Comparison of ENCODE assay signal across 1 cellular context in genomic region chr6:31493875-31494694, GRCh38.
TF ChIP-seq lines count a peak whose summit lies in the region.

No MANE protein-coding gene starts in this region.

TF ChIP-seq in K562, 482 proteins besides CTCF, POLR2A, EP300 and RAD21 (continued from another document and continues in another):
- TF ChIP-seq RREB1 (CRISPR knock-in tag; IDR thresholded peaks at IDR 0.05) (no peak), ZNF274 (IDR thresholded peaks at IDR 0.05; ENCODE audit: borderline replicate concordance, low read depth, low read length) (no peak), MYC (IDR thresholded peaks at IDR 0.05; ENCODE audit: low read depth, low read length) (peak; percentile 75), MYC (CRISPR knock-in tag; IDR thresholded peaks at IDR 0.05; ENCODE audit: borderline replicate concordance, low read depth) (peak; percentile 17; the same call in 1 of the 2 replicates), RBM14 (IDR thresholded peaks at IDR 0.05; ENCODE audit: borderline replicate concordance, insufficient read depth, low read depth, low read length) (no peak), FIP1L1 (IDR thresholded peaks at IDR 0.05; ENCODE audit: low read depth, low read length, poor library complexity, severe bottlenecking) (no peak), ARNT (IDR thresholded peaks at IDR 0.05) (peak in 1 of 2 experiments; percentile 4; a peak in 1 of 4 replicates), RHOXF2B (CRISPR knock-in tag; conservative IDR thresholded peaks at IDR 0.05) (no peak), SLC30A9 (CRISPR knock-in tag; IDR thresholded peaks at IDR 0.05) (no peak), SIX5 (IDR thresholded peaks at IDR 0.05; ENCODE audit: borderline replicate concordance in 1 of 2, insufficient read depth in 1 of 2, low read depth in 1 of 2, low read length in 2 of 2) (no peak), CBX3 (IDR thresholded peaks at IDR 0.05; ENCODE audit: borderline replicate concordance in 1 of 2, low read length in 2 of 2) (peak in 1 of 2 experiments; percentile 62; a peak in 1 of 3 replicates), DEAF1 (CRISPR knock-in tag; IDR thresholded peaks at IDR 0.05) (peak; percentile 43), C11orf30 (IDR thresholded peaks at IDR 0.05; ENCODE audit: low read depth) (no peak), ZFX (CRISPR knock-in tag; IDR thresholded peaks at IDR 0.05) (peak; percentile 73), ZNF165 (CRISPR knock-in tag; IDR thresholded peaks at IDR 0.05; ENCODE audit: borderline replicate concordance) (peak; percentile 47; the same call in 1 of the 2 replicates), SREBF1 (IDR thresholded peaks at IDR 0.05; ENCODE audit: borderline replicate concordance, low read depth, low read length) (no peak), RBM34 (IDR thresholded peaks at IDR 0.05; ENCODE audit: borderline replicate concordance, insufficient read depth, low read length) (no peak), ZBTB17 (CRISPR knock-in tag; IDR thresholded peaks at IDR 0.05) (peak; percentile 62), THAP12 (CRISPR knock-in tag; IDR thresholded peaks at IDR 0.05) (no peak), TAF9B (IDR thresholded peaks at IDR 0.05; ENCODE audit: partially characterized antibody) (no peak), CREB1 (IDR thresholded peaks at IDR 0.05) (0 out of 2 replicates have a peak, but pooled peaks have one; percentile 42), CREB1 (CRISPR knock-in tag; IDR thresholded peaks at IDR 0.05) (peak; percentile 75), ILF3 (IDR thresholded peaks at IDR 0.05; ENCODE audit: borderline replicate concordance) (no peak), ZNF408 (CRISPR knock-in tag; IDR thresholded peaks at IDR 0.05; ENCODE audit: low read depth) (no peak), RBM22 (IDR thresholded peaks at IDR 0.05; ENCODE audit: low read depth, low read length, poor library complexity, severe bottlenecking) (no peak), GABPA (tag; conservative IDR thresholded peaks at IDR 0.05; ENCODE audit: low read depth) (peak; percentile 43; the same call in 1 of the 2 replicates), CXXC5 (CRISPR knock-in tag; IDR thresholded peaks at IDR 0.05) (peak; percentile 56), ZNF277 (CRISPR knock-in tag; IDR thresholded peaks at IDR 0.05; ENCODE audit: borderline replicate concordance) (no peak), NR2C2 (CRISPR knock-in tag; IDR thresholded peaks at IDR 0.05) (no peak), NR2C2 (tag; IDR thresholded peaks at IDR 0.05) (0 out of 2 replicates have a peak, but pooled peaks have one; percentile 5), UBTF (IDR thresholded peaks at IDR 0.05; ENCODE audit: borderline replicate concordance in 1 of 2, low read depth in 2 of 2, low read length in 2 of 2) (peak in 1 of 2 experiments; percentile 74; a peak in 2 of 4 replicates)
- TF ChIP-seq, protein P1, sequence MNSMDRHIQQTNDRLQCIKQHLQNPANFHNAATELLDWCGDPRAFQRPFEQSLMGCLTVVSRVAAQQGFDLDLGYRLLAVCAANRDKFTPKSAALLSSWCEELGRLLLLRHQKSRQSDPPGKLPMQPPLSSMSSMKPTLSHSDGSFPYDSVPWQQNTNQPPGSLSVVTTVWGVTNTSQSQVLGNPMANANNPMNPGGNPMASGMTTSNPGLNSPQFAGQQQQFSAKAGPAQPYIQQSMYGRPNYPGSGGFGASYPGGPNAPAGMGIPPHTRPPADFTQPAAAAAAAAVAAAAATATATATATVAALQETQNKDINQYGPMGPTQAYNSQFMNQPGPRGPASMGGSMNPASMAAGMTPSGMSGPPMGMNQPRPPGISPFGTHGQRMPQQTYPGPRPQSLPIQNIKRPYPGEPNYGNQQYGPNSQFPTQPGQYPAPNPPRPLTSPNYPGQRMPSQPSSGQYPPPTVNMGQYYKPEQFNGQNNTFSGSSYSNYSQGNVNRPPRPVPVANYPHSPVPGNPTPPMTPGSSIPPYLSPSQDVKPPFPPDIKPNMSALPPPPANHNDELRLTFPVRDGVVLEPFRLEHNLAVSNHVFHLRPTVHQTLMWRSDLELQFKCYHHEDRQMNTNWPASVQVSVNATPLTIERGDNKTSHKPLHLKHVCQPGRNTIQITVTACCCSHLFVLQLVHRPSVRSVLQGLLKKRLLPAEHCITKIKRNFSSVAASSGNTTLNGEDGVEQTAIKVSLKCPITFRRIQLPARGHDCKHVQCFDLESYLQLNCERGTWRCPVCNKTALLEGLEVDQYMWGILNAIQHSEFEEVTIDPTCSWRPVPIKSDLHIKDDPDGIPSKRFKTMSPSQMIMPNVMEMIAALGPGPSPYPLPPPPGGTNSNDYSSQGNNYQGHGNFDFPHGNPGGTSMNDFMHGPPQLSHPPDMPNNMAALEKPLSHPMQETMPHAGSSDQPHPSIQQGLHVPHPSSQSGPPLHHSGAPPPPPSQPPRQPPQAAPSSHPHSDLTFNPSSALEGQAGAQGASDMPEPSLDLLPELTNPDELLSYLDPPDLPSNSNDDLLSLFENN (IDR thresholded peaks at IDR 0.05; ENCODE audit: low read depth in 2 of 2, low read length in 2 of 2): 0 out of 4 replicates have a peak, but pooled peaks of 1 of the 2 experiments have one; percentile 13
- TF ChIP-seq, protein P2, sequence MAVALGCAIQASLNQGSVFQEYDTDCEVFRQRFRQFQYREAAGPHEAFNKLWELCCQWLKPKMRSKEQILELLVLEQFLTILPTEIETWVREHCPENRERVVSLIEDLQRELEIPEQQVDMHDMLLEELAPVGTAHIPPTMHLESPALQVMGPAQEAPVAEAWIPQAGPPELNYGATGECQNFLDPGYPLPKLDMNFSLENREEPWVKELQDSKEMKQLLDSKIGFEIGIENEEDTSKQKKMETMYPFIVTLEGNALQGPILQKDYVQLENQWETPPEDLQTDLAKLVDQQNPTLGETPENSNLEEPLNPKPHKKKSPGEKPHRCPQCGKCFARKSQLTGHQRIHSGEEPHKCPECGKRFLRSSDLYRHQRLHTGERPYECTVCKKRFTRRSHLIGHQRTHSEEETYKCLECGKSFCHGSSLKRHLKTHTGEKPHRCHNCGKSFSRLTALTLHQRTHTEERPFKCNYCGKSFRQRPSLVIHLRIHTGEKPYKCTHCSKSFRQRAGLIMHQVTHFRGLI (CRISPR knock-in tag; IDR thresholded peaks at IDR 0.05): no peak
- TF ChIP-seq, protein P3, sequence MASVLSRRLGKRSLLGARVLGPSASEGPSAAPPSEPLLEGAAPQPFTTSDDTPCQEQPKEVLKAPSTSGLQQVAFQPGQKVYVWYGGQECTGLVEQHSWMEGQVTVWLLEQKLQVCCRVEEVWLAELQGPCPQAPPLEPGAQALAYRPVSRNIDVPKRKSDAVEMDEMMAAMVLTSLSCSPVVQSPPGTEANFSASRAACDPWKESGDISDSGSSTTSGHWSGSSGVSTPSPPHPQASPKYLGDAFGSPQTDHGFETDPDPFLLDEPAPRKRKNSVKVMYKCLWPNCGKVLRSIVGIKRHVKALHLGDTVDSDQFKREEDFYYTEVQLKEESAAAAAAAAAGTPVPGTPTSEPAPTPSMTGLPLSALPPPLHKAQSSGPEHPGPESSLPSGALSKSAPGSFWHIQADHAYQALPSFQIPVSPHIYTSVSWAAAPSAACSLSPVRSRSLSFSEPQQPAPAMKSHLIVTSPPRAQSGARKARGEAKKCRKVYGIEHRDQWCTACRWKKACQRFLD (CRISPR knock-in tag; IDR thresholded peaks at IDR 0.05): no peak; the same call in 1 of the 2 replicates
- TF ChIP-seq, protein P4, sequence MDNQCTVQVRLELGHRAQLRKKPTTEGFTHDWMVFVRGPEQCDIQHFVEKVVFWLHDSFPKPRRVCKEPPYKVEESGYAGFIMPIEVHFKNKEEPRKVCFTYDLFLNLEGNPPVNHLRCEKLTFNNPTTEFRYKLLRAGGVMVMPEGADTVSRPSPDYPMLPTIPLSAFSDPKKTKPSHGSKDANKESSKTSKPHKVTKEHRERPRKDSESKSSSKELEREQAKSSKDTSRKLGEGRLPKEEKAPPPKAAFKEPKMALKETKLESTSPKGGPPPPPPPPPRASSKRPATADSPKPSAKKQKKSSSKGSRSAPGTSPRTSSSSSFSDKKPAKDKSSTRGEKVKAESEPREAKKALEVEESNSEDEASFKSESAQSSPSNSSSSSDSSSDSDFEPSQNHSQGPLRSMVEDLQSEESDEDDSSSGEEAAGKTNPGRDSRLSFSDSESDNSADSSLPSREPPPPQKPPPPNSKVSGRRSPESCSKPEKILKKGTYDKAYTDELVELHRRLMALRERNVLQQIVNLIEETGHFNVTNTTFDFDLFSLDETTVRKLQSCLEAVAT (IDR thresholded peaks at IDR 0.05): peak in 1 of 2 experiments; percentile 75; a peak in 2 of 4 replicates
